10 cellular contexts compared by ENCODE assay signal in the genomic region with DNA sequence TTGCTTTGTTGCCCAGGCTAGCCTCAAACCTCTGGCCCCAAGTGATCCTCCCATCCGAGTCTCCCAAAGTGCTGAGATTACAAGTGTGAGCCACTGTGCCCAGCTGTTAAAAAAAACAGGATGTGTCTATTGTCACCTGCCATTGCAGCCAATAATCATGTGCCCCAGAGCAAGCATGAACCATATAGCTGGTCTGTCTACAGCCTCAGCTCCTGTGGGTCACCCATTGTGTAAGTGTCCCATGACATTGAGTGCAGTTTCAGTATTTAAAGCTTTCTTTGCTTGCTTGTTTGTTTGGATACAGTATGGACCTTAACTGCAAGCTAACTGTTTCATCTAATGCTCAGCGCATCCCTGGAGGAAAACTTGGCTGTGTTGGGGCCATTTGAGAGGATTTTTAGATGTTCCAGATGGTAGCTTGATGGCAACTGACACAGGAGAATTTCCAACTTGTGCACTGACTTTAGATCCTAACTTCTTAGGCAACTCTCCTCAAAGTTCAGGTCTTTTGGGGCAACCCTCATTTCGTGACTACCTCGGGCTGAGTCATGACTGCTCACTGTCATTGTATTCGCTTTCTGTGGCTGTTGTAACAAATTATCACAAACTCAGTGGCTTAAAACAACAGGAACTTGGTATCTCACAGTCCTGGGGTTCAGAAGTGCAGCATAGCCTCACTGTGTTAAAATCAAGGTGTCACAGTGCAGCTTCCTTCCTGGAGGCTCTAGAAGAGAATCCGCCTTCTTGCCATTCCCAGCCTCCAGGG. TPM values are rescaled to one million over a fixed set of nuclear protein-coding genes. Genes with fewer than 3 reads are reported as not detected.
A peak's percentile ranks its signal among the peaks of the same experiment; 100 is the strongest.
DNase-seq lines count a peak whose midpoint lies in the region; ATAC-seq and TF ChIP-seq lines count a peak whose summit lies in the region.
"Had no signal": no experiment of that assay in that cellular context is flagged by ENCODE, and none has a peak within 500 bp of the region (broad histone marks: within the 10 kb centered on the region; RNA-seq: fewer than 3 reads in every experiment).

No MANE protein-coding gene starts in this region.

- no peaks in the 10 kb centered on the region for H3K79me2 ChIP-seq in GM23338 (replicated peaks; ENCODE audit: insufficient read depth)

- peaks cover 0 to 15% of the 10 kb centered on the region in 2 donors for H3K36me3 Mint-ChIP-seq in CD14-positive monocyte
- H3K36me3 Mint-ChIP-seq in activated T-helper 17 cell treated with anti-CD3 and anti-CD28 coated beads, Interleukin-2, amount 50 U/mL, for 72 hours (ENCODE audit: low read depth) = no peaks in the 10 kb centered on the region
- no peaks in the 10 kb centered on the region for H3K36me3 Mint-ChIP-seq in immature natural killer cell
- no peaks in the 10 kb centered on the region; the same call in 2 of the 3 replicates for H3K36me3 Mint-ChIP-seq in GM23338 (ENCODE audit: low read depth)
- H3K36me3 Mint-ChIP-seq: CD8-positive, alpha-beta T cell had no signal

- peak overlapping the region in 1 of 2 donors; percentile 7 for H3K4me3 Mint-ChIP-seq in CD14-positive monocyte
- no peak overlapping the region for H3K4me3 Mint-ChIP-seq in activated T-helper 17 cell treated with anti-CD3 and anti-CD28 coated beads, Interleukin-2, amount 50 U/mL, for 72 hours
- peak overlapping the region; percentile 7 to 54 (median 31) for H3K4me3 Mint-ChIP-seq in immature natural killer cell
- H3K4me3 Mint-ChIP-seq in GM23338 = no peak overlapping the region
- H3K4me3 Mint-ChIP-seq: CD8-positive, alpha-beta T cell had no signal

- H2AFZ ChIP-seq in GM23338 = no peak overlapping the region

- no peaks in the 10 kb centered on the region for H3K27me3 ChIP-seq in vagina
- H3K27me3 ChIP-seq in GM23338 (ENCODE audit: insufficient read depth) = peaks cover 18% of the 10 kb centered on the region

- no peak for TF ChIP-seq POLR2A in vagina (IDR thresholded peaks at IDR 0.05)

- H3K4me1 ChIP-seq in vagina (peaks cover 13% of the 10 kb centered on the region), GM23338 (ENCODE audit: insufficient read depth) (peaks cover 7% of the 10 kb centered on the region)

- intact Hi-C loops in CD14-positive monocyte (cut with micrococcal nuclease) (no loop called here), vagina (cut with DNase I) (no loop called here)

- H3K27ac Mint-ChIP-seq in CD14-positive monocyte (peak overlapping the region in 6 of 7 donors; percentile 18 to 98 (median 92)), immature natural killer cell (peak overlapping the region in 4 of 6 donors; percentile 57 to 76 (median 76)), GM23338 (no peak overlapping the region)
- no peak overlapping the region for H3K27ac Mint-ChIP-seq in activated T-helper 17 cell treated with anti-CD3 and anti-CD28 coated beads, Interleukin-2, amount 50 U/mL, for 72 hours
- H3K27ac Mint-ChIP-seq: CD8-positive, alpha-beta T cell had no signal

- DNase-seq in CD14-positive monocyte (ENCODE audit: low spot score) (peak; percentile 73), HT1080 (ENCODE audit: low read depth) (peak; percentile 87), immature natural killer cell (peak in 2 of 3 donors; percentile 17 to 23), vagina (ENCODE audit: extremely low spot score in 2 of 2) (no peak), GM23338 (ENCODE audit: low spot score) (no peak), superior temporal gyrus (ENCODE audit: extremely low spot score) (no peak)
- DNase-seq in stimulated activated CD4-positive, alpha-beta T cell treated with anti-CD3 and anti-CD28 coated beads, Interleukin-4, amount 100 ng/mL, for 1 hour = no peak
- DNase-seq: CD8-positive, alpha-beta T cell; NCI-H2227 treated with DMSO at 0.1 percent for 48 hours had no signal

- H3K9me2 ChIP-seq in GM23338 (ENCODE audit: insufficient read depth) = no peaks in the 10 kb centered on the region

- H3K27ac ChIP-seq in vagina (no peak overlapping the region), GM23338 (ENCODE audit: low read depth) (no peak overlapping the region)

- H3K36me3 ChIP-seq in vagina (no peaks in the 10 kb centered on the region), GM23338 (ENCODE audit: insufficient read depth) (no peaks in the 10 kb centered on the region)

- peak; percentile 52 for ATAC-seq in activated T-helper 17 cell treated with anti-CD3 and anti-CD28 coated beads, Interleukin-2, amount 50 U/mL, for 72 hours (replicated peaks)
- no peak for ATAC-seq in GM23338
- ATAC-seq: CD8-positive, alpha-beta T cell had no signal

- H3K9me3 Mint-ChIP-seq in CD14-positive monocyte (peaks cover 0 to 3% (median 1%) of the 10 kb centered on the region in 7 donors), immature natural killer cell (no peaks in the 10 kb centered on the region), GM23338 (0 out of 3 replicates have a peak, but pooled peaks cover 3% of the 10 kb centered on the region)
- no peaks in the 10 kb centered on the region for H3K9me3 Mint-ChIP-seq in activated T-helper 17 cell treated with anti-CD3 and anti-CD28 coated beads, Interleukin-2, amount 50 U/mL, for 72 hours
- H3K9me3 Mint-ChIP-seq: CD8-positive, alpha-beta T cell had no signal

- H3K27me3 Mint-ChIP-seq in CD14-positive monocyte (ENCODE audit: low read depth in 3 of 3) (peaks cover 18 to 29% (median 26%) of the 10 kb centered on the region in 3 donors), immature natural killer cell (ENCODE audit: low read depth in 3 of 3) (peaks cover 0 to 6% (median 5%) of the 10 kb centered on the region in 3 donors), GM23338 (ENCODE audit: insufficient read depth, low read depth, poor library complexity) (peaks cover 18% of the 10 kb centered on the region)
- H3K27me3 Mint-ChIP-seq in activated T-helper 17 cell treated with anti-CD3 and anti-CD28 coated beads, Interleukin-2, amount 50 U/mL, for 72 hours = peaks cover 6% of the 10 kb centered on the region

- H3K4me3 ChIP-seq in vagina = no peak overlapping the region
- H3K4me3 ChIP-seq in GM23338 = no peak overlapping the region

- no peaks in the 10 kb centered on the region for H3F3A ChIP-seq in GM23338 (replicated peaks; ENCODE audit: low read depth)

- no peak overlapping the region for H3K4me2 ChIP-seq in GM23338

- H4K20me1 ChIP-seq in GM23338 (replicated peaks; ENCODE audit: insufficient read depth) = no peaks in the 10 kb centered on the region

- H3K4me1 Mint-ChIP-seq in CD14-positive monocyte = peaks cover 20% of the 10 kb centered on the region
- H3K4me1 Mint-ChIP-seq in activated T-helper 17 cell treated with anti-CD3 and anti-CD28 coated beads, Interleukin-2, amount 50 U/mL, for 72 hours = no peaks in the 10 kb centered on the region
- peaks cover 25 to 27% of the 10 kb centered on the region in 2 donors for H3K4me1 Mint-ChIP-seq in immature natural killer cell
- peaks cover 3% of the 10 kb centered on the region; the same call in 2 of the 3 replicates for H3K4me1 Mint-ChIP-seq in GM23338

- H3K9me3 ChIP-seq in vagina = no peaks in the 10 kb centered on the region

- TF ChIP-seq CTCF in CD14-positive monocyte (IDR thresholded peaks at IDR 0.05) = no peak
- no peak for TF ChIP-seq CTCF in vagina (IDR thresholded peaks at IDR 0.05)
- TF ChIP-seq CTCF in GM23338 (conservative IDR thresholded peaks at IDR 0.05; ENCODE audit: low read depth in 2 of 2) = no peak

TF ChIP-seq in GM23338, 12 proteins besides CTCF, POLR2A, EP300 and RAD21 (continues in another document):
- TF ChIP-seq, protein P1, sequence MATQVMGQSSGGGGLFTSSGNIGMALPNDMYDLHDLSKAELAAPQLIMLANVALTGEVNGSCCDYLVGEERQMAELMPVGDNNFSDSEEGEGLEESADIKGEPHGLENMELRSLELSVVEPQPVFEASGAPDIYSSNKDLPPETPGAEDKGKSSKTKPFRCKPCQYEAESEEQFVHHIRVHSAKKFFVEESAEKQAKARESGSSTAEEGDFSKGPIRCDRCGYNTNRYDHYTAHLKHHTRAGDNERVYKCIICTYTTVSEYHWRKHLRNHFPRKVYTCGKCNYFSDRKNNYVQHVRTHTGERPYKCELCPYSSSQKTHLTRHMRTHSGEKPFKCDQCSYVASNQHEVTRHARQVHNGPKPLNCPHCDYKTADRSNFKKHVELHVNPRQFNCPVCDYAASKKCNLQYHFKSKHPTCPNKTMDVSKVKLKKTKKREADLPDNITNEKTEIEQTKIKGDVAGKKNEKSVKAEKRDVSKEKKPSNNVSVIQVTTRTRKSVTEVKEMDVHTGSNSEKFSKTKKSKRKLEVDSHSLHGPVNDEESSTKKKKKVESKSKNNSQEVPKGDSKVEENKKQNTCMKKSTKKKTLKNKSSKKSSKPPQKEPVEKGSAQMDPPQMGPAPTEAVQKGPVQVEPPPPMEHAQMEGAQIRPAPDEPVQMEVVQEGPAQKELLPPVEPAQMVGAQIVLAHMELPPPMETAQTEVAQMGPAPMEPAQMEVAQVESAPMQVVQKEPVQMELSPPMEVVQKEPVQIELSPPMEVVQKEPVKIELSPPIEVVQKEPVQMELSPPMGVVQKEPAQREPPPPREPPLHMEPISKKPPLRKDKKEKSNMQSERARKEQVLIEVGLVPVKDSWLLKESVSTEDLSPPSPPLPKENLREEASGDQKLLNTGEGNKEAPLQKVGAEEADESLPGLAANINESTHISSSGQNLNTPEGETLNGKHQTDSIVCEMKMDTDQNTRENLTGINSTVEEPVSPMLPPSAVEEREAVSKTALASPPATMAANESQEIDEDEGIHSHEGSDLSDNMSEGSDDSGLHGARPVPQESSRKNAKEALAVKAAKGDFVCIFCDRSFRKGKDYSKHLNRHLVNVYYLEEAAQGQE (IDR thresholded peaks at IDR 0.05; ENCODE audit: unreplicated experiment) = no peak
- no peak for TF ChIP-seq ETS1 (IDR thresholded peaks at IDR 0.05)

RNA-seq across cellular contexts. Expression of gene ADORA2B, which starts 30.3 kb away (rescaled TPM):
- 1 to 10 TPM; 4.4 to 6.4 TPM for polyA plus RNA-seq in CD14-positive monocyte
- 2.8 and 3.2 TPM in 2 replicates for total RNA-seq in HT1080 (2014; rRNA removed; shearing (Covaris generic))
- polyA plus RNA-seq in HT1080 (2015; cell fraction: cytosol; rRNA removed) = 6.1 and 7.7 TPM in 2 replicates
- polyA plus RNA-seq in HT1080 (2015; cell fraction: nucleus; rRNA removed) = 10.8 and 12.4 TPM in 2 replicates
- 1 to 10 TPM in 1 of 2 donors, under 1 TPM in 1; 0.19 to 3.4 TPM for total RNA-seq in activated T-helper 17 cell treated with anti-CD3 and anti-CD28 coated beads, Interleukin-2, amount 50 U/mL, for 72 hours
- 1 to 10 TPM in 2 of 3 donors, under 1 TPM in 1; 0.96 to 1.6 (median 1.3) TPM for polyA plus RNA-seq in immature natural killer cell
- total RNA-seq in vagina = 33.4 TPM
- total RNA-seq in GM23338 (2014; rRNA removed; shearing (Covaris generic)) = 7.9 and 13.1 TPM in 2 replicates
- 2.7 and 3.3 TPM in 2 replicates for polyA plus RNA-seq in GM23338 (2016; fragmentation: Nextera tagmentation; extraction: Ambion mirVana)
- total RNA-seq: CD8-positive, alpha-beta T cell had no signal

Comparison
In these comparisons a context has a peak if more than half of its experiments do, and no peak if none do; other contexts are left out.
1. DNase-seq: peak in CD14-positive monocyte (single experiment), HT1080 (single experiment) and immature natural killer cell (2 of 3); none in vagina (0 of 2), GM23338 (single experiment), superior temporal gyrus (single experiment) and stimulated activated CD4-positive, alpha-beta T cell treated with anti-CD3 and anti-CD28 coated beads, Interleukin-4, amount 100 ng/mL, for 1 hour (single experiment).
2. H3K27ac Mint-ChIP-seq: peak in CD14-positive monocyte (6 of 7) and immature natural killer cell (4 of 6); none in activated T-helper 17 cell treated with anti-CD3 and anti-CD28 coated beads, Interleukin-2, amount 50 U/mL, for 72 hours (single experiment) and GM23338 (single experiment).
3. H3K4me3 Mint-ChIP-seq: peak in immature natural killer cell (5 of 5); none in activated T-helper 17 cell treated with anti-CD3 and anti-CD28 coated beads, Interleukin-2, amount 50 U/mL, for 72 hours (single experiment) and GM23338 (single experiment).